14 cellular contexts compared by ENCODE assay signal in genomic region chr19:50702870-50703829, GRCh38. TPM values are rescaled to one million over a fixed set of nuclear protein-coding genes. Genes with fewer than 3 reads are reported as not detected.
A peak's percentile ranks its signal among the peaks of the same experiment; 100 is the strongest.
DNase-seq lines count a peak whose midpoint lies in the region; ATAC-seq and TF ChIP-seq lines count a peak whose summit lies in the region.
"Had no signal": no experiment of that assay in that cellular context is flagged by ENCODE, and none has a peak within 500 bp of the region (broad histone marks: within the 10 kb centered on the region; RNA-seq: fewer than 3 reads in every experiment).

No MANE protein-coding gene starts in this region.

- H3K4me1 ChIP-seq in BE2C = peaks cover 5% of the 10 kb centered on the region; the same call in 1 of the 2 replicates
- H3K4me1 ChIP-seq: heart left ventricle, parathyroid adenoma had no signal

- H3K36me3 ChIP-seq in BE2C = no peaks in the 10 kb centered on the region
- H3K36me3 ChIP-seq in kidney epithelial cell (ENCODE audit: control insufficient read depth, insufficient read depth, low read length) = no peaks in the 10 kb centered on the region
- H3K36me3 ChIP-seq: heart left ventricle had no signal

- DNase-seq in BE2C (peak; percentile 58), GF-D8 (lab: John Stamatoyannopoulos, UW) (peak; percentile 12), kidney epithelial cell (ENCODE audit: low read depth) (peak; percentile 18), GM10266 (ENCODE audit: extremely low spot score) (no peak)
- no peak for DNase-seq in stimulated activated naive CD4-positive, alpha-beta T cell (lab: John Stamatoyannopoulos, UW)
- DNase-seq: activated gamma-delta T cell; CD4-positive, CD25-positive, alpha-beta regulatory T cell; GOT3; NCI-H2081 treated with DMSO at 0.1 percent for 48 hours had no signal

- TF ChIP-seq CTCF in BE2C (IDR thresholded peaks at IDR 0.05; ENCODE audit: low read depth, low read length) (peak; percentile 5; the same call in 1 of the 2 replicates), kidney epithelial cell (IDR thresholded peaks at IDR 0.05; ENCODE audit: insufficient read depth, low read length, poor library complexity, severe bottlenecking) (no peak), GM10266 (IDR thresholded peaks at IDR 0.05; ENCODE audit: control insufficient read depth, insufficient read depth, low read depth, missing control alignments) (no peak)

- H3K9me3 ChIP-seq in BE2C = no peaks in the 10 kb centered on the region
- H3K9me3 ChIP-seq: heart left ventricle had no signal

- ATAC-seq in GM21576 (IDR thresholded peaks at IDR 0.05; ENCODE audit: unreplicated experiment) (no peak), GM21529 (IDR thresholded peaks at IDR 0.05; ENCODE audit: unreplicated experiment) (no peak)
- ATAC-seq: heart left ventricle had no signal

- H3K27me3 ChIP-seq in BE2C (peaks cover 31% of the 10 kb centered on the region), kidney epithelial cell (ENCODE audit: control insufficient read depth, insufficient read depth, low read length) (no peaks in the 10 kb centered on the region)

- H3K4me3 ChIP-seq in BE2C (ENCODE audit: low read depth, low read length) (peak overlapping the region; percentile 40), kidney epithelial cell (ENCODE audit: low read depth, low read length) (peak overlapping the region; percentile 36)
- H3K4me3 ChIP-seq: heart left ventricle had no signal

TF ChIP-seq in PFSK-1, 5 proteins besides CTCF, POLR2A, EP300 and RAD21:
- TF ChIP-seq FOXP2 (optimal IDR thresholded peaks at IDR 0.05; ENCODE audit: borderline replicate concordance, extremely low read depth, extremely low read length, insufficient read depth) (peak; percentile 17), TAF1 (IDR thresholded peaks at IDR 0.05; ENCODE audit: borderline replicate concordance, insufficient read depth, low read length) (no peak)

RNA-seq across cellular contexts. Expression of gene SHANK1, which starts 16.5 kb away (rescaled TPM):
- 39.6 TPM for polyA plus RNA-seq in BE2C (2012; ENCODE audit: insufficient read depth, insufficient read length, low read depth)
- polyA plus RNA-seq in PFSK-1 (2012; ENCODE audit: insufficient read length, low read depth) = 0.26 TPM
- 1.2 and 1.6 TPM in 2 replicates for total RNA-seq in kidney epithelial cell
- total RNA-seq: CD4-positive, CD25-positive, alpha-beta regulatory T cell had no signal
- polyA plus RNA-seq: CD4-positive, CD25-positive, alpha-beta regulatory T cell had no signal

RNA-seq across cellular contexts. Expression of gene CLEC11A, which starts 20.0 kb away (rescaled TPM):
- polyA plus RNA-seq in BE2C (2012; ENCODE audit: insufficient read depth, insufficient read length, low read depth) = 19.9 TPM
- 92.5 TPM for polyA plus RNA-seq in PFSK-1 (2012; ENCODE audit: insufficient read length, low read depth)
- total RNA-seq in kidney epithelial cell = 6.0 and 12.4 TPM in 2 replicates

RNA-seq across cellular contexts. Expression of gene C19orf81, which starts 53.9 kb away (rescaled TPM):
- polyA plus RNA-seq in BE2C (2012; ENCODE audit: insufficient read depth, insufficient read length, low read depth) = 7.1 TPM
- polyA plus RNA-seq in PFSK-1 (2012; ENCODE audit: insufficient read length, low read depth) = 1.0 TPM
- total RNA-seq in kidney epithelial cell = 4.4 and 16.5 TPM in 2 replicates
- total RNA-seq: CD4-positive, CD25-positive, alpha-beta regulatory T cell had no signal
- polyA plus RNA-seq: CD4-positive, CD25-positive, alpha-beta regulatory T cell; heart left ventricle had no signal

Comparison
In these comparisons a context has a peak if more than half of its experiments do, and no peak if none do; other contexts are left out.
1. DNase-seq: peak in BE2C (single experiment), GF-D8 (single experiment) and kidney epithelial cell (single experiment); none in GM10266 (single experiment) and stimulated activated naive CD4-positive, alpha-beta T cell (0 of 6).